In the genomic region with DNA sequence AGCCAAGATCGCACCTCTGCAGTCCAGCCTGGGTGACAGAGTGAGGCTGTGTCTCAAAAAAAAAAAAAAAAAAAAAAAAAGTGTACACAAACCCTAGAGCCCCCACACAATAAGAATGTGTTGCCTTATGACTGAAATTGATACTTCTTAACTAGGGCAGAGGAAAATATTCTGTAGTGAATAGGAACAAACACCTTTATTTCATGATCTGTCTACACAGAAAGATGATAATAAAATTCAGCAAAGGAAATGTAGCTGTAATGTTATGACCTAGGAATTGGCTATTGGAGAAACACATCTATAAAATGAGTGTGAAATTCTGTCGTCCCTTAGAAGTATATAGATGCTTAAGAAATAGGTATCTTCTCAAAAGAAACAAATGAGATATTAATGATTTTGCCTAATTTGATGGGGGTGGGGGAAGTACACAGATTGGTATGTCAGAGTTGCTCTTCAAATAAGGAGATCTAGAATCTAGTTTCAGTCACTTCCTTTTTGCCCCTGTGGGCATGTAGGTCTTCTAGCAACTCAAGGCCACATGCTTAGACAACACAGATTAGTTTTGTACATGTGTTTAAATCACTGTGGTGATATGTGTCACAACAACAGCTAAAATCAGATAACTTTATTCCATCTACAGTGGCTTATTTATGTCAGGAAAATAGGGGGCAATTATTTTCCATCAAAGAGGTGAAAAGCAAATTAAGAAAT, we compare ENCODE assay signal across 16 cellular contexts. TPM values are rescaled to one million over a fixed set of nuclear protein-coding genes. Genes with fewer than 3 reads are reported as not detected.
DNase-seq lines count a peak whose midpoint lies in the region; TF ChIP-seq lines count a peak whose summit lies in the region.
"Had no signal": no experiment of that assay in that cellular context is flagged by ENCODE, and none has a peak within 500 bp of the region (broad histone marks: within the 10 kb centered on the region; RNA-seq: fewer than 3 reads in every experiment).

No MANE protein-coding gene starts in this region.

- no peak for DNase-seq in MCF 10A (ENCODE audit: unreplicated experiment)
- DNase-seq in breast epithelium (ENCODE audit: low spot score in 2 of 2) = no peak
- DNase-seq in activated naive CD8-positive, alpha-beta T cell treated with anti-CD3 and anti-CD28 coated beads for 36 hours = no peak
- DNase-seq in RWPE1 (ENCODE audit: low spot score) = no peak
- no peak for DNase-seq in germinal center (ENCODE audit: low spot score)
- DNase-seq in mesenteric fat pad (ENCODE audit: low spot score) = no peak
- DNase-seq in NCI-H526 (lab: John Stamatoyannopoulos, UW) = no peak
- DNase-seq: caudate nucleus, glutamatergic neuron had no signal

- H3K27ac ChIP-seq in breast epithelium (no peak overlapping the region), RWPE1 (no peak overlapping the region)
- H3K27ac ChIP-seq: upper lobe of left lung had no signal

- H3K4me1 Mint-ChIP-seq in MCF 10A (ENCODE audit: insufficient read depth, unreplicated experiment) = peaks cover 4% of the 10 kb centered on the region
- peaks cover 26 to 39% (median 35%) of the 10 kb centered on the region in 3 donors for H3K4me1 Mint-ChIP-seq in IgD-negative memory B cell
- peaks cover 44% of the 10 kb centered on the region for H3K4me1 Mint-ChIP-seq in activated naive CD8-positive, alpha-beta T cell treated with anti-CD3 and anti-CD28 coated beads for 36 hours

- CTCF ChIA-PET in MCF 10A (lab: Yijun Ruan, JAX) (interaction anchor here (0.6 to 1.0 kb wide), 3 partner anchors 19 to 240 kb away, joined by 3 to 4 read pairs (median 4); no protein-coding TSS in a partner anchor), RWPE1 (lab: Yijun Ruan, JAX) (no interaction called here)

- no TSS peak for BruUV-seq in MCF 10A (replicated peaks; lab: Mats Ljungman, UMichigan)

- POLR2A ChIA-PET in MCF 10A (lab: Yijun Ruan, JAX) = interaction anchor here (0.6 to 1.6 kb wide), 3 partner anchors 12 to 229 kb away, joined by 3 to 5 read pairs (median 3); no protein-coding TSS in a partner anchor
- POLR2A ChIA-PET in RWPE1 (lab: Yijun Ruan, JAX; ENCODE audit: low non-redundant PET) = interaction anchor here (0.7 kb wide), 1 partner anchor 38 kb away, joined by 3 read pairs; no protein-coding TSS in a partner anchor

- intact Hi-C loops in MCF 10A (cut with micrococcal nuclease) (no loop called here), breast epithelium (cut with DNase I; ENCODE audit: low total_unique reads) (no loop called here)

- no peaks in the 10 kb centered on the region for H3K27me3 ChIP-seq in breast epithelium
- H3K27me3 ChIP-seq: upper lobe of left lung had no signal

- H3K27ac Mint-ChIP-seq in MCF 10A (ENCODE audit: low read depth, unreplicated experiment) (peak overlapping the region; percentile 9), IgD-negative memory B cell (peak overlapping the region; percentile 47 to 87 (median 75))
- H3K27ac Mint-ChIP-seq in activated naive CD8-positive, alpha-beta T cell treated with anti-CD3 and anti-CD28 coated beads for 36 hours = peak overlapping the region; percentile 78
- H3K27ac Mint-ChIP-seq: activated naive CD4-positive, alpha-beta T cell treated with anti-CD3 and anti-CD28 coated beads, Interleukin-2, amount 50 U/mL, for 72 hours had no signal

- TF ChIP-seq CTCF in MCF 10A (IDR thresholded peaks at IDR 0.05; ENCODE audit: unreplicated experiment) = no peak
- TF ChIP-seq CTCF in breast epithelium (IDR thresholded peaks at IDR 0.05) = no peak
- TF ChIP-seq CTCF in RWPE1 (conservative IDR thresholded peaks at IDR 0.05; ENCODE audit: low read depth) = no peak

- no peak overlapping the region for H3K4me3 ChIP-seq in breast epithelium
- H3K4me3 ChIP-seq: upper lobe of left lung had no signal

- H3K36me3 Mint-ChIP-seq in MCF 10A (ENCODE audit: insufficient read depth, unreplicated experiment) = peaks cover 79% of the 10 kb centered on the region
- no peaks in the 10 kb centered on the region for H3K36me3 Mint-ChIP-seq in IgD-negative memory B cell
- peaks cover 4% of the 10 kb centered on the region for H3K36me3 Mint-ChIP-seq in activated naive CD8-positive, alpha-beta T cell treated with anti-CD3 and anti-CD28 coated beads for 36 hours

- no peaks in the 10 kb centered on the region for H3K9me3 ChIP-seq in breast epithelium
- H3K9me3 ChIP-seq: upper lobe of left lung had no signal

- no peaks in the 10 kb centered on the region for H3K4me1 ChIP-seq in breast epithelium
- H3K4me1 ChIP-seq: upper lobe of left lung had no signal

- TF ChIP-seq POLR2A in breast epithelium (IDR thresholded peaks at IDR 0.05) = no peak

- no peaks in the 10 kb centered on the region for H3K9me3 Mint-ChIP-seq in MCF 10A (ENCODE audit: unreplicated experiment)
- no peaks in the 10 kb centered on the region for H3K9me3 Mint-ChIP-seq in IgD-negative memory B cell
- no peaks in the 10 kb centered on the region for H3K9me3 Mint-ChIP-seq in activated naive CD8-positive, alpha-beta T cell treated with anti-CD3 and anti-CD28 coated beads for 36 hours
- H3K9me3 Mint-ChIP-seq: activated naive CD4-positive, alpha-beta T cell treated with anti-CD3 and anti-CD28 coated beads, Interleukin-2, amount 50 U/mL, for 72 hours had no signal

- H3K4me3 Mint-ChIP-seq in MCF 10A (ENCODE audit: unreplicated experiment) = no peak overlapping the region
- peak overlapping the region in 3 of 4 donors; percentile 3 to 75 (median 52) for H3K4me3 Mint-ChIP-seq in IgD-negative memory B cell
- H3K4me3 Mint-ChIP-seq in activated naive CD8-positive, alpha-beta T cell treated with anti-CD3 and anti-CD28 coated beads for 36 hours = no peak overlapping the region

- no peaks in the 10 kb centered on the region for H3K36me3 ChIP-seq in breast epithelium

- H3K27me3 Mint-ChIP-seq in MCF 10A (ENCODE audit: insufficient read depth, unreplicated experiment) (no peaks in the 10 kb centered on the region), IgD-negative memory B cell (no peaks in the 10 kb centered on the region)
- H3K27me3 Mint-ChIP-seq in activated naive CD8-positive, alpha-beta T cell treated with anti-CD3 and anti-CD28 coated beads for 36 hours = peaks cover 1% of the 10 kb centered on the region

RNA-seq across cellular contexts. Expression of a gene that starts 10.7 kb away (rescaled TPM):
- total RNA-seq in MCF 10A (2022) (0.25 and 0.68 TPM in 2 replicates), breast epithelium (under 1 TPM in 1 of 3 donors, not detected in 2; 0.29 TPM), mesenteric fat pad (not detected)
- polyA plus RNA-seq in IgD-negative memory B cell = 41.1 TPM
- total RNA-seq in activated naive CD8-positive, alpha-beta T cell treated with anti-CD3 and anti-CD28 coated beads for 36 hours = not detected
- total RNA-seq: activated CD8-positive, alpha-beta memory T cell treated with anti-CD3 and anti-CD28 coated beads for 36 hours; activated naive CD4-positive, alpha-beta T cell treated with anti-CD3 and anti-CD28 coated beads, Interleukin-2, amount 50 U/mL, for 72 hours; endothelial cell of umbilical vein; NCI-H460; Right ventricle myocardium inferior had no signal
- polyA plus RNA-seq: endothelial cell of umbilical vein had no signal

RNA-seq across cellular contexts. Expression of a gene that starts 32.6 kb away (rescaled TPM):
- total RNA-seq in MCF 10A (2022) (25.1 and 30.5 TPM in 2 replicates), breast epithelium (1 to 10 TPM in 2 of 3 donors, not detected in 1; 1.0 to 7.5 TPM), mesenteric fat pad (0.16 TPM)
- polyA plus RNA-seq in IgD-negative memory B cell = not detected
- under 1 TPM in 1 of 2 experiments, not detected in 1; 0.04 TPM for total RNA-seq in activated naive CD8-positive, alpha-beta T cell treated with anti-CD3 and anti-CD28 coated beads for 36 hours
- total RNA-seq: Right ventricle myocardium inferior had no signal
- polyA plus RNA-seq: endothelial cell of umbilical vein had no signal

Comparison
In these comparisons a context has a peak if more than half of its experiments do, and no peak if none do; other contexts are left out.
1. H3K27ac Mint-ChIP-seq: peak in every context shown above with its lines; median percentile 78 in activated naive CD8-positive, alpha-beta T cell treated with anti-CD3 and anti-CD28 coated beads for 36 hours; 75 in IgD-negative memory B cell; 9 in MCF 10A.
2. H3K4me3 Mint-ChIP-seq: peak in IgD-negative memory B cell (3 of 4); none in MCF 10A (single experiment) and activated naive CD8-positive, alpha-beta T cell treated with anti-CD3 and anti-CD28 coated beads for 36 hours (single experiment).